In the genomic region with DNA sequence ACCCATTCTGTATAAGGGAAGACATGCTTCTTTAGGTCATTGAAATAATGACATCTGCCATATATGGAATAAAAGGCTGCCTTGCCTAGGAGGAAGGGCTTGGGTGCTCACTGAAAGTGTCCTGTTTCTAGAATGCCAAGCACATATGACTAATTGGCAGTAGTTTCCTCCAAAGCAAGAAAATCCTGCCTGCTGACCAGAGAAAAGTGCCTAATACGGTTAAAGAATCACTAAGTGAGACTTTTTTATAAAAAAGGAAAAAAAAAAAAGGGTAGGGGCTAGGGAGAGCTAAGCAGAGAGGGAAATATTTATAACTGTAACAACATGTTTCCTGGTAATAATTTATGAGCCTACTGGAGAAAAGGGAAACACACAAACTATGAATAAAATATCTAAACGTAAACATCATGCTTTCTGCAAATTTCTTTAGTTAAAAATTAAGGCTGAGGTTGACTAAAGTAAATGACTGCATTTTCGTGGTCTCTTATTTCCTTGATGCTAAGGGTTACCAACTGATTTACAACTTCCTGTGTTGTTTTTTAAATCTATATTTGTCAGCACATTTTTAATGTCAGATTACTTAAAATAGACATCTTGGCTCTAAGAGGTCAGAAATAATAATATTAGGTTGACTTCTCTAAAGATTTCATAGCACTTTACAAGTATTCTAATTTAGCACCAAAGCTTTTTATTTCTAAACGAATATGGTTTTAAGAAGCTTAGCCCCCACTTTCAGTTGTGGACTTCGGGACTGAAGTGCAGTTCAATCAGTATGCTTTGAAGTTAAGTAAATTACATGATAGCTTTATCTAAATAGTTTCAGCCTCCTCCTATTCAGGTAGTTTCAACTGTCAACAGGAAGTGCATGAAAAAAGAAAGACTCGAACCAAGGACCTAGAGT, we compare ENCODE assay signal across 8 cellular contexts.
A peak's percentile ranks its signal among the peaks of the same experiment; 100 is the strongest.
DNase-seq lines count a peak whose midpoint lies in the region; ATAC-seq lines count a peak whose summit lies in the region.

No MANE protein-coding gene starts in this region.

- H3K27me3 Mint-ChIP-seq in T-helper 1 cell treated with Interleukin-12 subunit alpha and Interleukin-12 subunit beta and Interleukin-4 antibody, amounts not matched to agents 30 μg/mL and 1 μg/mL, for 36 hours (ENCODE audit: low read depth): no peaks in the 10 kb centered on the region

- H3K4me3 Mint-ChIP-seq in T-helper 1 cell treated with Interleukin-12 subunit alpha and Interleukin-12 subunit beta and Interleukin-4 antibody, amounts not matched to agents 30 μg/mL and 1 μg/mL, for 36 hours: peak overlapping the region; percentile 15

- peaks cover 2% of the 10 kb centered on the region for H3K36me3 Mint-ChIP-seq in T-helper 1 cell treated with Interleukin-12 subunit alpha and Interleukin-12 subunit beta and Interleukin-4 antibody, amounts not matched to agents 30 μg/mL and 1 μg/mL, for 36 hours (ENCODE audit: low read depth)

- no peaks in the 10 kb centered on the region for H3K9me3 Mint-ChIP-seq in T-helper 1 cell treated with Interleukin-12 subunit alpha and Interleukin-12 subunit beta and Interleukin-4 antibody, amounts not matched to agents 30 μg/mL and 1 μg/mL, for 36 hours

- intact Hi-C loops in posterior vena cava (cut with DNase I): loop anchor here in 1 of 2 donors (10.0 kb wide), 1 partner anchor 82 kb away; no protein-coding TSS in a partner anchor

- peak overlapping the region; percentile 55 for H3K27ac Mint-ChIP-seq in T-helper 1 cell treated with Interleukin-12 subunit alpha and Interleukin-12 subunit beta and Interleukin-4 antibody, amounts not matched to agents 30 μg/mL and 1 μg/mL, for 36 hours

- ATAC-seq in HG02973 (IDR thresholded peaks at IDR 0.05; ENCODE audit: unreplicated experiment): peak; percentile 44

- peaks cover 25% of the 10 kb centered on the region for H3K4me1 Mint-ChIP-seq in T-helper 1 cell treated with Interleukin-12 subunit alpha and Interleukin-12 subunit beta and Interleukin-4 antibody, amounts not matched to agents 30 μg/mL and 1 μg/mL, for 36 hours (ENCODE audit: low read depth)

- DNase-seq in DMS 273 (lab: John Stamatoyannopoulos, UW; ENCODE audit: unreplicated experiment) (peak; percentile 12), DMS 273 treated with DMSO at 0.1 percent for 48 hours (lab: John Stamatoyannopoulos, UW) (no peak), iris pigment epithelial cell (ENCODE audit: low read depth) (peak; percentile 51), NCI-H2196 (lab: John Stamatoyannopoulos, UW; ENCODE audit: unreplicated experiment) (no peak), NK-92 (lab: John Stamatoyannopoulos, UW; ENCODE audit: unreplicated experiment) (no peak), posterior vena cava (ENCODE audit: low spot score) (no peak)

Comparison
In these comparisons a context has a peak if more than half of its experiments do, and no peak if none do; other contexts are left out.
1. DNase-seq: peak in DMS 273 (single experiment) and iris pigment epithelial cell (single experiment); none in DMS 273 treated with DMSO at 0.1 percent for 48 hours (single experiment), NCI-H2196 (single experiment), NK-92 (single experiment) and posterior vena cava (single experiment).